1 cellular context compared by ENCODE assay signal in genomic region chr5:119070578-119070827, GRCh38.
A peak's percentile ranks its signal among the peaks of the same experiment; 100 is the strongest.
TF ChIP-seq lines count a peak whose summit lies in the region.

No MANE protein-coding gene starts in this region.

TF ChIP-seq in K562, 482 proteins besides CTCF, POLR2A, EP300 and RAD21 (continued from another document):
- TF ChIP-seq ETS1 (conservative IDR thresholded peaks at IDR 0.05; ENCODE audit: control insufficient read depth, low read depth, low read length), result 0 out of 2 replicates have a peak, but pooled peaks have one; percentile 45
- TF ChIP-seq ESRRB (CRISPR knock-in tag; IDR thresholded peaks at IDR 0.05; ENCODE audit: borderline replicate concordance), result no peak
- TF ChIP-seq NFE2 (IDR thresholded peaks at IDR 0.05; ENCODE audit: low read depth), result no peak; the same call in 1 of the 2 replicates
- peak; percentile 34; the same call in 1 of the 2 replicates for TF ChIP-seq SIN3B (IDR thresholded peaks at IDR 0.05; ENCODE audit: low read depth)
- TF ChIP-seq MAFK (IDR thresholded peaks at IDR 0.05; ENCODE audit: low read length), result no peak
- TF ChIP-seq ZNF408 (CRISPR knock-in tag; IDR thresholded peaks at IDR 0.05; ENCODE audit: low read depth), result no peak
- TF ChIP-seq AFF1 (IDR thresholded peaks at IDR 0.05; ENCODE audit: low read depth in 1 of 2, partially characterized antibody in 2 of 2), result peak in 1 of 2 experiments; percentile 86
- no peak for TF ChIP-seq FOSL1 (tag; conservative IDR thresholded peaks at IDR 0.05)
- no peak for TF ChIP-seq CHD7 (IDR thresholded peaks at IDR 0.05; ENCODE audit: low read depth, low read length)
- no peak for TF ChIP-seq ZNF282 (CRISPR knock-in tag; IDR thresholded peaks at IDR 0.05)
- peak; percentile 90 for TF ChIP-seq POLR2H (tag; IDR thresholded peaks at IDR 0.05; ENCODE audit: low read depth)
TF ChIP-seq in K562: peak in this region for 42.
